15 cellular contexts compared by ENCODE assay signal in genomic region chr15:21262851-21263400, GRCh38.
"Had no signal": no experiment of that assay in that cellular context is flagged by ENCODE, and none has a peak within 500 bp of the region (broad histone marks: within the 10 kb centered on the region; RNA-seq: fewer than 3 reads in every experiment).

No MANE protein-coding gene starts in this region.

- ATAC-seq: WTC11 had no signal

- H3K9me3 Mint-ChIP-seq: activated CD4-positive, alpha-beta T cell treated with anti-CD3 and anti-CD28 coated beads, Interleukin-2, amount 10 ng/mL, durations not matched to agents 7 days and 5 days; activated T-helper 2 cell treated with anti-CD3 and anti-CD28 coated beads, Interferon-gamma antibody, Interleukin-2, Interleukin-4, amounts not matched to agents 10 μg/mL and 5 μg/mL and 100 μg/mL, durations not matched to agents 14 hours and 24 hours and 36 hours; T-helper 1 cell treated with Interleukin-12 subunit alpha and Interleukin-12 subunit beta and Interleukin-4 antibody, amounts not matched to agents 30 μg/mL and 1 μg/mL, for 36 hours had no signal

- H3K27me3 ChIP-seq: brain microvascular endothelial cell, esophagus squamous epithelium, upper lobe of left lung had no signal

- DNase-seq: activated CD4-positive, alpha-beta T cell treated with anti-CD3 and anti-CD28 coated beads, Interleukin-2, amount 10 ng/mL, durations not matched to agents 7 days and 5 days; amygdala; brain microvascular endothelial cell; esophagus squamous epithelium; foreskin melanocyte had no signal

- H3K4me3 ChIP-seq: esophagus squamous epithelium, heart left ventricle, left ventricle myocardium inferior, smooth muscle cell, upper lobe of left lung had no signal

- H3K4me1 Mint-ChIP-seq: activated CD4-positive, alpha-beta T cell treated with anti-CD3 and anti-CD28 coated beads, Interleukin-2, amount 10 ng/mL, durations not matched to agents 7 days and 5 days; mesothelial cell of epicardium; WTC11 had no signal

- H3K9me3 ChIP-seq: heart left ventricle, left ventricle myocardium inferior had no signal

- H3K4me1 ChIP-seq: esophagus squamous epithelium, left ventricle myocardium inferior, upper lobe of left lung had no signal

- H3K27ac Mint-ChIP-seq: activated CD4-positive, alpha-beta T cell treated with anti-CD3 and anti-CD28 coated beads, Interleukin-2, amount 10 ng/mL, durations not matched to agents 7 days and 5 days; activated naive CD8-positive, alpha-beta T cell; activated T-helper 2 cell treated with anti-CD3 and anti-CD28 coated beads, Interferon-gamma antibody, Interleukin-2, Interleukin-4, amounts not matched to agents 10 μg/mL and 5 μg/mL and 100 μg/mL, durations not matched to agents 14 hours and 24 hours and 36 hours; mesothelial cell of epicardium; progenitor cell of endocrine pancreas; T-helper 1 cell treated with Interleukin-12 subunit alpha and Interleukin-12 subunit beta and Interleukin-4 antibody, amounts not matched to agents 30 μg/mL and 1 μg/mL, for 36 hours; WTC11 had no signal

- H3K36me3 ChIP-seq: brain microvascular endothelial cell, esophagus squamous epithelium, heart left ventricle, left ventricle myocardium inferior, upper lobe of left lung had no signal

- H3K27me3 Mint-ChIP-seq: activated naive CD8-positive, alpha-beta T cell; progenitor cell of endocrine pancreas had no signal

- H3K27ac ChIP-seq: brain microvascular endothelial cell, esophagus squamous epithelium, heart left ventricle, left ventricle myocardium inferior, upper lobe of left lung had no signal

- H3K4me2 ChIP-seq: smooth muscle cell had no signal

- H3K4me3 Mint-ChIP-seq: activated CD4-positive, alpha-beta T cell treated with anti-CD3 and anti-CD28 coated beads, Interleukin-2, amount 10 ng/mL, durations not matched to agents 7 days and 5 days; activated naive CD8-positive, alpha-beta T cell; mesothelial cell of epicardium; T-helper 1 cell treated with Interleukin-12 subunit alpha and Interleukin-12 subunit beta and Interleukin-4 antibody, amounts not matched to agents 30 μg/mL and 1 μg/mL, for 36 hours; WTC11 had no signal
